19 cellular contexts compared by ENCODE assay signal in the genomic region with DNA sequence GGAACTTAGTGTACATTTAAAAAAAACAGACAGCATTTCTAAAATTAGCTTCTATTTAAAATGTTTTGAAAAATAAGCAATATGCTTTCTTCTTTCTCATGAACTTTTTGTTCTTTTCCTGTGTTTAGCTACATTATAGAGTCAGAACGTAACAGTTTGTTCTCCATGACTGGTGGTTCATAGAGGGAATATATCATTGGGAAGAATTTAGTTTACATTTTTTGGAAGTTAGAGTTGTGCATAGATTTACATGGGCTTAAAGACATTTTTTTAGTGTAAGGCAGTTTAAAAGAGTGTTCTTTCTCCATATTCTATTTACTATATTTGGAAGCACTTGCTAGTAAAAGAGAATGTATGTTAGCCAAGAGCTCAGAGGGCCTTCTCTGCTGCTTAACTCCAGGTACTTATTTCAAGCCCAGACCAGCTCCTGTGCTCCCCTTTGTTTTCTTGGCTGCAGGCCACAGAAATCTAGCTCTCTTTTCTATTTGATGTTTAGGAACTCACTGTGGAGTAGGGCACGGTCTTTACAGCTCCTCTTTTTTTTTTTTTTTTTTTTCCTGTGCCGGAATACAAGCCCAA. TPM values are rescaled to one million over a fixed set of nuclear protein-coding genes. Genes with fewer than 3 reads are reported as not detected.
"Had no signal": no experiment of that assay in that cellular context is flagged by ENCODE, and none has a peak within 500 bp of the region (broad histone marks: within the 10 kb centered on the region; RNA-seq: fewer than 3 reads in every experiment).

No MANE protein-coding gene starts in this region.

- H3K27me3 Mint-ChIP-seq: activated CD4-positive, alpha-beta memory T cell treated with anti-CD3 and anti-CD28 coated beads, Interleukin-2, amount 10 ng/mL, durations not matched to agents 7 days and 5 days; activated CD4-positive, alpha-beta T cell treated with anti-CD3 and anti-CD28 coated beads for 36 hours; dendritic cell treated with granulocyte-macrophage colony-stimulating factor and Interleukin-4, amounts not matched to agents 40 ng/mL and 50 ng/mL, for 4 days; naive B cell had no signal

- H3K4me1 ChIP-seq: breast epithelium, neural progenitor cell, thyroid gland had no signal

- H3K4me1 Mint-ChIP-seq: activated CD4-positive, alpha-beta T cell treated with anti-CD3 and anti-CD28 coated beads for 36 hours; naive B cell; neural progenitor cell; stimulated activated effector memory CD8-positive, alpha-beta T cell treated with anti-CD3 and anti-CD28 coated beads, Interleukin-12 subunit alpha, Interleukin-12 subunit beta, amount 100 ng/mL, for 72 hours had no signal

- H3K36me3 ChIP-seq: breast epithelium, neural progenitor cell, ovary had no signal

- H3K27me3 ChIP-seq: breast epithelium, neural progenitor cell, ovary, thyroid gland had no signal

- H3K36me3 Mint-ChIP-seq: activated naive CD4-positive, alpha-beta T cell treated with anti-CD3 and anti-CD28 coated beads, Interleukin-2, amount 50 U/mL, for 72 hours had no signal

- H3K27ac ChIP-seq: breast epithelium, neural progenitor cell, ovary, thyroid gland had no signal

- H3K27ac Mint-ChIP-seq: activated CD4-positive, alpha-beta memory T cell treated with anti-CD3 and anti-CD28 coated beads, Interleukin-2, amount 10 ng/mL, durations not matched to agents 7 days and 5 days; activated CD4-positive, alpha-beta T cell treated with anti-CD3 and anti-CD28 coated beads for 36 hours; activated naive CD4-positive, alpha-beta T cell treated with anti-CD3 and anti-CD28 coated beads, Interleukin-2, amount 50 U/mL, for 72 hours; dendritic cell treated with granulocyte-macrophage colony-stimulating factor and Interleukin-4, amounts not matched to agents 40 ng/mL and 50 ng/mL, for 4 days; naive B cell; neural progenitor cell had no signal

- H3K4me3 ChIP-seq: breast epithelium, neural progenitor cell, ovary, thyroid gland had no signal

- H3K4me3 Mint-ChIP-seq: activated CD4-positive, alpha-beta memory T cell treated with anti-CD3 and anti-CD28 coated beads, Interleukin-2, amount 10 ng/mL, durations not matched to agents 7 days and 5 days; activated CD4-positive, alpha-beta T cell treated with anti-CD3 and anti-CD28 coated beads for 36 hours; activated T-cell treated with anti-CD3 and anti-CD28 coated beads, Interleukin-2, amount 50 U/mL, for 4 hours; dendritic cell treated with granulocyte-macrophage colony-stimulating factor and Interleukin-4, amounts not matched to agents 40 ng/mL and 50 ng/mL, for 4 days; naive B cell; neural progenitor cell; stimulated activated effector memory CD8-positive, alpha-beta T cell treated with anti-CD3 and anti-CD28 coated beads, Interleukin-12 subunit alpha, Interleukin-12 subunit beta, amount 100 ng/mL, for 72 hours had no signal

- DNase-seq: activated CD4-positive, alpha-beta memory T cell treated with anti-CD3 and anti-CD28 coated beads, Interleukin-2, amount 10 ng/mL, durations not matched to agents 7 days and 5 days; activated CD4-positive, alpha-beta T cell treated with anti-CD3 and anti-CD28 coated beads for 36 hours; activated effector memory CD4-positive, alpha-beta T cell treated with Interleukin-2 at 50 U/mL for 16 hours; activated T-cell treated with anti-CD3 and anti-CD28 coated beads, Interleukin-2, amount 50 U/mL, for 4 hours; anterior cingulate cortex; cerebellar nuclear complex; islet precursor cell; mammary epithelial cell; naive B cell; ovary; thyroid gland had no signal

- H3K9me3 Mint-ChIP-seq: activated CD4-positive, alpha-beta memory T cell treated with anti-CD3 and anti-CD28 coated beads, Interleukin-2, amount 10 ng/mL, durations not matched to agents 7 days and 5 days; activated naive CD4-positive, alpha-beta T cell treated with anti-CD3 and anti-CD28 coated beads, Interleukin-2, amount 50 U/mL, for 72 hours; activated T-cell treated with anti-CD3 and anti-CD28 coated beads, Interleukin-2, amount 50 U/mL, for 4 hours; dendritic cell treated with granulocyte-macrophage colony-stimulating factor and Interleukin-4, amounts not matched to agents 40 ng/mL and 50 ng/mL, for 4 days; naive B cell; neural progenitor cell; stimulated activated effector memory CD8-positive, alpha-beta T cell treated with anti-CD3 and anti-CD28 coated beads, Interleukin-12 subunit alpha, Interleukin-12 subunit beta, amount 100 ng/mL, for 72 hours had no signal

- H3K9me3 ChIP-seq: breast epithelium, ovary, thyroid gland had no signal

- ATAC-seq: activated CD4-positive, alpha-beta T cell treated with anti-CD3 and anti-CD28 coated beads for 36 hours; activated naive CD4-positive, alpha-beta T cell treated with anti-CD3 and anti-CD28 coated beads, Interleukin-2, amount 50 U/mL, for 72 hours; activated T-cell treated with anti-CD3 and anti-CD28 coated beads, Interleukin-2, amount 50 U/mL, for 4 hours; left lobe of liver; stimulated activated effector memory CD8-positive, alpha-beta T cell treated with anti-CD3 and anti-CD28 coated beads, Interleukin-12 subunit alpha, Interleukin-12 subunit beta, amount 100 ng/mL, for 72 hours had no signal

RNA-seq across cellular contexts. Expression of a gene that starts 46.7 kb away (rescaled TPM):
- total RNA-seq: activated CD4-positive, alpha-beta memory T cell treated with anti-CD3 and anti-CD28 coated beads, Interleukin-2, amount 10 ng/mL, durations not matched to agents 7 days and 5 days; activated CD4-positive, alpha-beta T cell treated with anti-CD3 and anti-CD28 coated beads for 36 hours; activated T-cell treated with anti-CD3 and anti-CD28 coated beads, Interleukin-2, amount 50 U/mL, for 4 hours; breast epithelium; epithelial cell of proximal tubule; mammary epithelial cell; ovary; renal cortical epithelial cell had no signal
- polyA plus RNA-seq: mammary epithelial cell, ovary had no signal
